1 cellular context compared by ENCODE assay signal in genomic region chr13:79486433-79487188, GRCh38.
A peak's percentile ranks its signal among the peaks of the same experiment; 100 is the strongest.
TF ChIP-seq lines count a peak whose summit lies in the region.

No MANE protein-coding gene starts in this region.

TF ChIP-seq in HepG2, 621 proteins besides CTCF, POLR2A, EP300 and RAD21:
- TF ChIP-seq CREBL2 (CRISPR knock-in tag; IDR thresholded peaks at IDR 0.05; ENCODE audit: borderline replicate concordance): no peak
- TF ChIP-seq HMGXB4 (CRISPR knock-in tag; IDR thresholded peaks at IDR 0.05; ENCODE audit: borderline replicate concordance in 1 of 2, low read depth in 1 of 2): no peak
- no peak for TF ChIP-seq FOXJ3 (CRISPR knock-in tag; IDR thresholded peaks at IDR 0.05; ENCODE audit: borderline replicate concordance)
- peak; percentile 16; the same call in 1 of the 2 replicates for TF ChIP-seq RARA (CRISPR knock-in tag; IDR thresholded peaks at IDR 0.05)
- TF ChIP-seq NFYB (CRISPR knock-in tag; IDR thresholded peaks at IDR 0.05): no peak
- no peak for TF ChIP-seq NCOA5 (CRISPR knock-in tag; IDR thresholded peaks at IDR 0.05)
- TF ChIP-seq KDM1A (CRISPR knock-in tag; IDR thresholded peaks at IDR 0.05): no peak
- TF ChIP-seq ZBTB42 (CRISPR knock-in tag; IDR thresholded peaks at IDR 0.05): no peak
- TF ChIP-seq WIZ (CRISPR knock-in tag; IDR thresholded peaks at IDR 0.05): no peak
